In the genomic region with DNA sequence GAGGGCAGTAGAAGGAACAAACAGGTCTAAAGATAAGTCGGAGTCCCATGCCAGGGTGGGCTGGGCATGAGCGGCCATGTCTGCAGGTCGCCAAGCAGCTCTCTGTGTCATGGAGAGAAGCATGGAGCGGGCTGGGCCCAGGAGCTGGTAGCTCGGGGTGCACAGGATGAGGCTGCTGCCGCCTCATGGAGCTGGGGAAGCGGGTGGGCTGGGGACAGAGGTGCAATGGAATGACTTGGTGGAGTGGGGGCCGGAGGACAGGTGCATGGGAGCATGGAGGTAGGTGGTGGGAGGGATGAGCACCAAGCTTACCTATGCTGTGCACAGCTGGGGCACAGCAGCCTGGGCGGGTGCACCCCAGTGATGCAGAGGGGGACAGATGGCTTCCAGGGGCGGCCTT, we compare ENCODE assay signal across 23 cellular contexts. TPM values are rescaled to one million over a fixed set of nuclear protein-coding genes. Genes with fewer than 3 reads are reported as not detected.
"Had no signal": no experiment of that assay in that cellular context is flagged by ENCODE, and none has a peak within 500 bp of the region (broad histone marks: within the 10 kb centered on the region; RNA-seq: fewer than 3 reads in every experiment).

No MANE protein-coding gene starts in this region.

- H3K27me3 ChIP-seq: right lobe of liver had no signal

- H3K4me3 Mint-ChIP-seq: effector memory CD8-positive, alpha-beta T cell; immature natural killer cell; naive thymus-derived CD8-positive, alpha-beta T cell; nephron progenitor cell; stimulated activated naive CD8-positive, alpha-beta T cell treated with anti-CD3 and anti-CD28 coated beads, Interleukin-15, amount 100 ng/mL, for 72 hours had no signal

- H3K36me3 Mint-ChIP-seq: immature natural killer cell; naive thymus-derived CD8-positive, alpha-beta T cell had no signal

- H3K4me1 ChIP-seq: parathyroid adenoma had no signal

- H3K9ac ChIP-seq: parathyroid adenoma had no signal

- H3K36me3 ChIP-seq: lower lobe of right lung, right lobe of liver, suprapubic skin had no signal

- ATAC-seq: effector memory CD8-positive, alpha-beta T cell; left ventricle myocardium superior; lower lobe of right lung; naive thymus-derived CD8-positive, alpha-beta T cell; right lobe of liver; stimulated activated naive CD8-positive, alpha-beta T cell treated with anti-CD3 and anti-CD28 coated beads, Interleukin-15, amount 100 ng/mL, for 72 hours had no signal

- H3K27ac Mint-ChIP-seq: effector memory CD8-positive, alpha-beta T cell; immature natural killer cell; nephron progenitor cell; progenitor cell of endocrine pancreas; stimulated activated naive CD8-positive, alpha-beta T cell treated with anti-CD3 and anti-CD28 coated beads, Interleukin-15, amount 100 ng/mL, for 72 hours had no signal

- H3K27ac ChIP-seq: lower lobe of right lung, parathyroid adenoma, right lobe of liver, suprapubic skin had no signal

- H3K9me3 Mint-ChIP-seq: effector memory CD8-positive, alpha-beta T cell; immature natural killer cell; naive thymus-derived CD8-positive, alpha-beta T cell; nephron progenitor cell; stimulated activated naive CD8-positive, alpha-beta T cell treated with anti-CD3 and anti-CD28 coated beads, Interleukin-15, amount 100 ng/mL, for 72 hours had no signal

- H3K4me3 ChIP-seq: lower lobe of right lung, right lobe of liver, suprapubic skin had no signal

- H2AFZ ChIP-seq: parathyroid adenoma had no signal

- DNase-seq: cortex of kidney; effector memory CD8-positive, alpha-beta T cell; hypothalamus; immature natural killer cell; left ventricle myocardium superior; lower lobe of right lung; naive thymus-derived CD8-positive, alpha-beta T cell; nephron progenitor cell; right lobe of liver; small intestine; stimulated activated CD4-positive, alpha-beta T cell treated with anti-CD3 and anti-CD28 coated beads, Interleukin-12 subunit alpha, Interleukin-12 subunit beta, amount 100 ng/mL, for 4 hours; stimulated activated CD4-positive, alpha-beta T cell treated with anti-CD3 and anti-CD28 coated beads, Interleukin-1b, Interleukin-23, amount 100 ng/mL, for 48 hours; stimulated activated CD4-positive, alpha-beta T cell treated with anti-CD3 and anti-CD28 coated beads, Interleukin-4, amount 100 ng/mL, for 1 hour; stimulated activated CD8-positive, alpha-beta memory T cell treated with anti-CD3 and anti-CD28 coated beads, Interleukin-4, amount 100 ng/mL, for 48 hours; stimulated activated naive CD4-positive, alpha-beta T cell; stimulated activated naive CD8-positive, alpha-beta T cell treated with anti-CD3 and anti-CD28 coated beads, Interleukin-15, amount 100 ng/mL, for 72 hours; trophoblast cell had no signal

- H3K9me3 ChIP-seq: lower lobe of right lung, right lobe of liver, suprapubic skin had no signal

RNA-seq across cellular contexts. Expression of a gene that starts 3.6 kb away (rescaled TPM):
- total RNA-seq: dermis microvascular lymphatic vessel endothelial cell had no signal
- polyA plus RNA-seq: keratinocyte; naive thymus-derived CD8-positive, alpha-beta T cell had no signal

RNA-seq across cellular contexts. Expression of a gene that starts 24.5 kb away (rescaled TPM):
- total RNA-seq: osteoblast had no signal
